Comparison of ENCODE assay signal across 8 cellular contexts in the genomic region with DNA sequence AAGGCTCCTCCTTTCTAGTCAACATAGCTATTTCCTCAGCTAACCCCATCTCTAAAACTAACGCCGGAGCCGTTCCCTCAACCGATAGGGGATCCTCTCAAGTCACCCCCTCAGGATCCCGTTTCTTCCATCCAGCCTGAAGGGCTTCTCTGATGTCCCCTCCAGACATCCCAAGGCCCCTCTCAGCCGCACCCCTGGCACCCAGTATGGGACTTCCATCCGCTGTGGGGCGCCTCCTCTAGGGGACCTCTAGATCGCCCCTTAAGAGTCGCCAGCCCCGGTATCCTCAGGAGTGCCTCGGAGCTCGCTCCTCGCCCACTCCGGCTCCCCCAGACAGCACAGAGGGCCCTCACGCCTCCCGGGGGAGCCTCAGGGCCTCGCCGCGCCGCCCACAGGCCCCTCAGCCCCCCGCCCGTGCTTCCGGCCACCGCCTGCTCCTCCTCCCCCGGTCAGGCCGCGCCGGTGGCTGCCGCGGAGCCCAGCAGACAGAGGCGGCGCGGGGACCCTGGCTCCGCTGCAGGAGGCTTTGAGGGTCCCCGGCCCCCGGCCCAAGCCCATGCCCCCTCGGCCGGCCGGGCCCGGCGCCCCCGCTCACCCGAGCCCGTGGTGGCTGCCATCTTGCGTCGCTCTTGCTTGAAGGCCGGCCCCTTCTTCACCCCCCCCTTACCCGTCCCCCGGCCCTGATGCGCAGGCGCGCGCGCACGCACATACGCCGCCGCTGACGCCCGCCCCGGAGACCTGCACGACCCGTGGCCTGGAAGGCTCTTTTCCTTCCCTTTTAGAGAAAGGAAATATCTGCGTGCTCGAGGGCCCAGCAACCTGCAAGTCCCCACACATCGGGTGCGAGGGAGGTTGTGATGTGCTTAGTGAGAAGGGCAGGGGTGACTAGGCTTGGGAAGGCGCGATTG. TPM values are rescaled to one million over a fixed set of nuclear protein-coding genes. Genes with fewer than 3 reads are reported as not detected.
DNase-seq lines count a peak whose midpoint lies in the region; ATAC-seq, FAIRE-seq and TF ChIP-seq lines count a peak whose summit lies in the region.

A gene (minus strand): TSS at position 639 of the 908 bp plus-strand sequence. CDS start 22 bp downstream, at position 617.

- H3K9me3 ChIP-seq in CD8-positive, alpha-beta T cell (ENCODE audit: low read length), result no peaks in the 10 kb centered on the region
- H3K9me3 ChIP-seq in KOPT-K1 (ENCODE audit: insufficient read depth, low read length, poor library complexity, severe bottlenecking) (no peaks in the 10 kb centered on the region), muscle layer of duodenum (ENCODE audit: control insufficient read depth in 1 of 2, low read length in 2 of 2) (no peaks in the 10 kb centered on the region)

- peak; percentile 71 for ATAC-seq in CD8-positive, alpha-beta T cell
- ATAC-seq in GM21423 (IDR thresholded peaks at IDR 0.05; ENCODE audit: unreplicated experiment) (peak; percentile 37), esophagus mucosa (peak; percentile 75)

- H3K9me3 Mint-ChIP-seq in CD8-positive, alpha-beta T cell, result no peaks in the 10 kb centered on the region

- intact Hi-C loops in CD8-positive, alpha-beta T cell (cut with DNase I, micrococcal nuclease), result loop anchor here (1.0 to 10.0 kb wide), 11 partner anchors 40 to 1288 kb away; a partner anchor contains a TSS

- POLR2A ChIA-PET in CD8-positive, alpha-beta T cell (lab: Charles Lee), result interaction anchor here (0.8 to 2.5 kb wide), 5 partner anchors 12 to 398 kb away, joined by 3 to 9 read pairs (median 4); a partner anchor contains a TSS

- H3K4me3 Mint-ChIP-seq in CD8-positive, alpha-beta T cell, result peak within 1 kb of the TSS; percentile 97

- peak within 1 kb of the TSS; percentile 69 for H3K4me3 ChIP-seq in CD8-positive, alpha-beta T cell (ENCODE audit: low read depth, low read length)
- H3K4me3 ChIP-seq in muscle layer of duodenum (ENCODE audit: low read depth in 1 of 2, low read length in 2 of 2), result peak within 1 kb of the TSS; percentile 86 to 89

- peaks cover 1% of the 10 kb centered on the region for H3K36me3 ChIP-seq in CD8-positive, alpha-beta T cell (ENCODE audit: insufficient read depth, low read length)
- H3K36me3 ChIP-seq in KOPT-K1 (ENCODE audit: insufficient read depth, low read length) (peaks cover 12% of the 10 kb centered on the region; the same call in 1 of the 2 replicates), muscle layer of duodenum (ENCODE audit: control insufficient read depth in 1 of 2, insufficient read depth in 2 of 2, low read length in 2 of 2) (peaks cover 3 to 7% of the 10 kb centered on the region in 2 donors)

- H3K27ac ChIP-seq in CD8-positive, alpha-beta T cell (ENCODE audit: low read depth, low read length), result peak within 1 kb of the TSS; percentile 68
- H3K27ac ChIP-seq in KOPT-K1 (ENCODE audit: low read depth, low read length, poor library complexity, severe bottlenecking), result peak within 1 kb of the TSS; percentile 79
- H3K27ac ChIP-seq in muscle layer of duodenum (ENCODE audit: low read length), result peak within 1 kb of the TSS; percentile 98

- peak; percentile 75 to 92 (median 88) for DNase-seq in CD8-positive, alpha-beta T cell
- DNase-seq in RCC 7860 (ENCODE audit: low spot score), result peak; percentile 66
- peak; percentile 89 to 92 for DNase-seq in activated T-cell treated with anti-CD3 and anti-CD28 coated beads, Interleukin-2, amount 50 U/mL, for 48 hours
- DNase-seq in stimulated activated CD8-positive, alpha-beta memory T cell treated with anti-CD3 and anti-CD28 coated beads, Interleukin-7, amount 100 ng/mL, for 24 hours (ENCODE audit: low read depth), result peak; percentile 72

- H3K4me1 ChIP-seq in CD8-positive, alpha-beta T cell (ENCODE audit: insufficient read depth, low read length), result peaks cover 69% of the 10 kb centered on the region
- peaks cover 50 to 69% of the 10 kb centered on the region in 2 donors for H3K4me1 ChIP-seq in muscle layer of duodenum (ENCODE audit: control insufficient read depth in 1 of 2, insufficient read depth in 2 of 2, low read length in 2 of 2)

- H3K4me1 Mint-ChIP-seq in CD8-positive, alpha-beta T cell (ENCODE audit: low read depth), result peaks cover 80% of the 10 kb centered on the region

- FAIRE-seq in RCC 7860 (lab: Jason Lieb, UNC), result no peak

- H3K27ac Mint-ChIP-seq in CD8-positive, alpha-beta T cell, result peak within 1 kb of the TSS; percentile 97

- peak; percentile 33 for TF ChIP-seq CTCF in CD8-positive, alpha-beta T cell (IDR thresholded peaks at IDR 0.05)

- H3K27me3 ChIP-seq in CD8-positive, alpha-beta T cell (ENCODE audit: insufficient read depth, low read length), result no peaks in the 10 kb centered on the region
- no peaks in the 10 kb centered on the region for H3K27me3 ChIP-seq in muscle layer of duodenum (ENCODE audit: low read depth, low read length)

- H3K36me3 Mint-ChIP-seq in CD8-positive, alpha-beta T cell, result peaks cover 18% of the 10 kb centered on the region

- H3K27me3 Mint-ChIP-seq in CD8-positive, alpha-beta T cell (ENCODE audit: low read depth), result no peaks in the 10 kb centered on the region

- CTCF ChIA-PET in CD8-positive, alpha-beta T cell (lab: Charles Lee), result interaction anchor here (0.8 to 3.8 kb wide), 8 partner anchors 8 to 136 kb away, joined by 3 to 22 read pairs (median 3); no protein-coding TSS in a partner anchor

RNA-seq across cellular contexts. Expression of the gene that starts here (rescaled TPM):
- total RNA-seq in CD8-positive, alpha-beta T cell, result 100 to 1,000 TPM; 108 to 112 TPM
- total RNA-seq in esophagus mucosa, result 75.6 TPM

Comparison
In these comparisons a context has a peak if more than half of its experiments do, and no peak if none do; other contexts are left out.
1. Peak in every context shown above with its lines: DNase-seq, ATAC-seq, H3K4me3 ChIP-seq and H3K27ac ChIP-seq.